ENCODE assay signal across 17 cellular contexts in the genomic region with DNA sequence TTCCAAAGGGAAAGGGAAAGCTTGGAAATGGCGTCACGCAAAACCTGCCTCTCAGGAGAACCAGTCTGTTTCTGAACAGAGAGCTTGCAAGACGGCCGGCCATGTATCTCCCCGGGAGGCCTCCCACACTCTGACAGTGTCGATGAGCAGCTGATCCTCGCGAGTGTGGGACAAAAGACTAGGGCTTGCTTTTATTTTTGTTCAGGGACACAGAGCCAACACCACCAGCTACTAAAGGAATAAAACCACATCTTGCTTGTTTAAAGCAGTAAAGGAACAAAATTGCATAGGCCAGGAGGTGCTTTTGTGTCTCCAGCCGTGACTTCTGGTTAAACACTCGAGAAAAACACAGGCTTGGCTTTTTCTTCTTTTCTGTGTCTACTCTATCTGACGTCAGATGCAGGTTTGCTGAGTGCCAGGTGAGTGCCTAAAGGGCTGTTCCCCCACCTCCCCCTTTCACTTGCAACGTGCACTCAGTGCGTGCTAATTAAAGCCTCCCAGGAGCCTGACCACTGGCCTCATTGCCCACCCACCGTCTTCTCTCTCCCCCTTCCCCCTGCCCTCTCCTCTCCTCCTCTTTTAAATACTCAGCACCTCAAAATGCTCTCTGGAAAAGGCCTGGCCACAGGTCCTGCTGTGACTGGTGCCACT. TPM values are rescaled to one million over a fixed set of nuclear protein-coding genes. Genes with fewer than 3 reads are reported as not detected.
A peak's percentile ranks its signal among the peaks of the same experiment; 100 is the strongest.
DNase-seq lines count a peak whose midpoint lies in the region; ATAC-seq and TF ChIP-seq lines count a peak whose summit lies in the region.
"Had no signal": no experiment of that assay in that cellular context is flagged by ENCODE, and none has a peak within 500 bp of the region (broad histone marks: within the 10 kb centered on the region; RNA-seq: fewer than 3 reads in every experiment).

No MANE protein-coding gene starts in this region.

- CTCF ChIA-PET in RWPE1 (lab: Yijun Ruan, JAX) = interaction anchor here (0.5 to 0.7 kb wide), 2 partner anchors 13 to 39 kb away, joined by 3 read pairs; no protein-coding TSS in a partner anchor

- H3K27me3 ChIP-seq in right cardiac atrium (ENCODE audit: control insufficient read depth, insufficient read depth) = no peaks in the 10 kb centered on the region
- peaks cover 11% of the 10 kb centered on the region for H3K27me3 ChIP-seq in suprapubic skin

- no peaks in the 10 kb centered on the region for H3K36me3 ChIP-seq in suprapubic skin
- H3K36me3 ChIP-seq: heart left ventricle had no signal

- H3K4me1 ChIP-seq in right cardiac atrium (ENCODE audit: control insufficient read depth, insufficient read depth, low read length) (peaks cover 3% of the 10 kb centered on the region), suprapubic skin (peaks cover 16% of the 10 kb centered on the region)

- H3K9me3 ChIP-seq in right cardiac atrium (ENCODE audit: control insufficient read depth, low read length) (no peaks in the 10 kb centered on the region), suprapubic skin (peaks cover 10% of the 10 kb centered on the region)

- ATAC-seq in right cardiac atrium = peak; percentile 23 to 25
- ATAC-seq: activated CD4-positive, CD25-positive, alpha-beta regulatory T cell treated with anti-CD3 and anti-CD28 coated beads, Interleukin-2, amount 50 U/mL, for 24 hours; stimulated activated naive CD8-positive, alpha-beta T cell treated with anti-CD3 and anti-CD28 coated beads, Interleukin-15, Interleukin-2, amounts not matched to agents 100 U/mL and 50 U/mL, for 24 hours had no signal

- DNase-seq in NCI-H146 (lab: John Stamatoyannopoulos, UW) (peak; percentile 22), NCI-H146 treated with DMSO at 0.1 percent for 48 hours (lab: John Stamatoyannopoulos, UW; ENCODE audit: unreplicated experiment) (no peak), NCI-H345 (lab: John Stamatoyannopoulos, UW) (peak; percentile 89), right cardiac atrium (no peak), suprapubic skin (ENCODE audit: low spot score in 2 of 2) (no peak), islet precursor cell (no peak), RWPE1 (ENCODE audit: low spot score) (no peak), NCI-H2196 (lab: John Stamatoyannopoulos, UW; ENCODE audit: unreplicated experiment) (no peak)
- DNase-seq: 8988T; activated CD8-positive, alpha-beta memory T cell treated with anti-CD3 and anti-CD28 coated beads, Interleukin-2, amount 50 U/mL, for 48 hours; KG1; nephron progenitor cell; stimulated activated naive CD8-positive, alpha-beta T cell treated with anti-CD3 and anti-CD28 coated beads, Interleukin-15, Interleukin-2, amounts not matched to agents 100 U/mL and 50 U/mL, for 24 hours had no signal

- POLR2A ChIA-PET in RWPE1 (lab: Yijun Ruan, JAX; ENCODE audit: low non-redundant PET) = no interaction called here

- H3K27ac ChIP-seq in right cardiac atrium (ENCODE audit: low read length) (no peak overlapping the region), suprapubic skin (peak overlapping the region; percentile 29), RWPE1 (no peak overlapping the region)

- WGBS in right cardiac atrium = 25% methylated on average over 14 of the region's 14 CpGs
- WGBS in suprapubic skin = 45% methylated on average over 14 of the region's 14 CpGs

- TF ChIP-seq CTCF in suprapubic skin (IDR thresholded peaks at IDR 0.05) (no peak), RWPE1 (conservative IDR thresholded peaks at IDR 0.05; ENCODE audit: low read depth) (no peak)

- no peak for TF ChIP-seq POLR2A in suprapubic skin (IDR thresholded peaks at IDR 0.05)

- H3K4me3 ChIP-seq in right cardiac atrium (ENCODE audit: low read length) (no peak overlapping the region), suprapubic skin (no peak overlapping the region)

- no peak for TF ChIP-seq EP300 in suprapubic skin (IDR thresholded peaks at IDR 0.05)

- intact Hi-C loops in right cardiac atrium (cut with DNase I) = no loop called here

RNA-seq across cellular contexts. Expression of a gene that starts 41.7 kb away (rescaled TPM):
- total RNA-seq in right cardiac atrium (1 to 10 TPM in 3 of 4 donors, under 1 TPM in 1; 0.89 to 1.1 (median 1.0) TPM), suprapubic skin (1 to 10 TPM; 3.9 to 6.2 (median 4.7) TPM)
- 0.93 TPM for polyA plus RNA-seq in right cardiac atrium

RNA-seq across cellular contexts. Expression of a gene that starts 43.0 kb away (rescaled TPM):
- total RNA-seq in right cardiac atrium (not detected), suprapubic skin (1 to 10 TPM in 2 of 4 donors, under 1 TPM in 1, not detected in 1; 0.83 to 8.5 (median 2.6) TPM)
- not detected for polyA plus RNA-seq in right cardiac atrium
- total RNA-seq: H4, heart left ventricle had no signal
- polyA plus RNA-seq: esophagus, heart left ventricle had no signal

RNA-seq across cellular contexts. Expression of a gene that starts 54.3 kb away (rescaled TPM):
- total RNA-seq in right cardiac atrium (not detected), suprapubic skin (10 to 100 TPM in 2 of 4 donors, under 1 TPM in 1, not detected in 1; 0.76 to 11.1 (median 10.1) TPM)
- polyA plus RNA-seq in right cardiac atrium = 0.11 TPM
- total RNA-seq: H4, heart left ventricle had no signal
- polyA plus RNA-seq: esophagus, heart left ventricle had no signal

Comparison
In these comparisons a context has a peak if more than half of its experiments do, and no peak if none do; other contexts are left out.
1. DNase-seq: peak in NCI-H146 (single experiment) and NCI-H345 (single experiment); none in NCI-H146 treated with DMSO at 0.1 percent for 48 hours (single experiment), right cardiac atrium (0 of 3), suprapubic skin (0 of 2), islet precursor cell (single experiment), RWPE1 (single experiment) and NCI-H2196 (single experiment).